14 cellular contexts compared by ENCODE assay signal in genomic region chr15:70154440-70155347, GRCh38. TPM values are rescaled to one million over a fixed set of nuclear protein-coding genes. Genes with fewer than 3 reads are reported as not detected.
DNase-seq lines count a peak whose midpoint lies in the region; ATAC-seq and TF ChIP-seq lines count a peak whose summit lies in the region.
"Had no signal": no experiment of that assay in that cellular context is flagged by ENCODE, and none has a peak within 500 bp of the region (broad histone marks: within the 10 kb centered on the region; RNA-seq: fewer than 3 reads in every experiment).

No MANE protein-coding gene starts in this region.

- H3K23ac ChIP-seq in mesenchymal stem cell (ENCODE audit: low read length in 2 of 2): peak overlapping the region in 1 of 2 experiments; percentile 44

- no peaks in the 10 kb centered on the region for H3K36me3 ChIP-seq in RWPE2 (ENCODE audit: low read depth)
- H3K36me3 ChIP-seq in mesenchymal stem cell (ENCODE audit: control insufficient read depth in 1 of 2, insufficient read depth in 2 of 2, low read depth in 1 of 2, low read length in 2 of 2): no peaks in the 10 kb centered on the region
- no peaks in the 10 kb centered on the region for H3K36me3 ChIP-seq in upper lobe of right lung

- peak overlapping the region; percentile 15 for H2BK15ac ChIP-seq in mesenchymal stem cell (ENCODE audit: low read depth, poor library complexity, severe bottlenecking)

- no peak overlapping the region for H2BK5ac ChIP-seq in mesenchymal stem cell (ENCODE audit: low read depth, low read length, poor library complexity, severe bottlenecking)

- H3K4me2 ChIP-seq in mesenchymal stem cell (ENCODE audit: low read length, poor library complexity, severe bottlenecking): peak overlapping the region; percentile 4

- no peak overlapping the region for H3K27ac ChIP-seq in RWPE2 (ENCODE audit: poor library complexity, severe bottlenecking)
- H3K27ac ChIP-seq in mesenchymal stem cell (ENCODE audit: low read length, poor library complexity, severe bottlenecking): no peak overlapping the region
- H3K27ac ChIP-seq in upper lobe of right lung: peak overlapping the region; percentile 47

- TF ChIP-seq CTCF in RWPE2 (IDR thresholded peaks at IDR 0.05; ENCODE audit: poor library complexity, severe bottlenecking) (no peak), fibroblast of pulmonary artery (IDR thresholded peaks at IDR 0.05; ENCODE audit: low read length, missing control alignments) (no peak), upper lobe of right lung (IDR thresholded peaks at IDR 0.05) (no peak)

- peak overlapping the region in 1 of 2 experiments; percentile 61 for H3K14ac ChIP-seq in mesenchymal stem cell (ENCODE audit: low read length in 2 of 2)

- intact Hi-C loops in upper lobe of right lung (cut with DNase I): no loop called here

- no peak overlapping the region for H3K9ac ChIP-seq in mesenchymal stem cell (ENCODE audit: low read length)

- H4K8ac ChIP-seq in mesenchymal stem cell (ENCODE audit: low read length): peak overlapping the region; percentile 73

- H3K4me3 ChIP-seq in RWPE2 (ENCODE audit: severe bottlenecking): no peak overlapping the region
- no peak overlapping the region for H3K4me3 ChIP-seq in fibroblast of pulmonary artery (replicated peaks; ENCODE audit: low read depth, low read length)
- H3K4me3 ChIP-seq in mesenchymal stem cell (ENCODE audit: insufficient read depth in 1 of 2, low read depth in 1 of 2, low read length in 2 of 2): no peak overlapping the region
- no peak overlapping the region for H3K4me3 ChIP-seq in upper lobe of right lung

- DNase-seq in RWPE2 (ENCODE audit: low spot score) (peak; percentile 59), fibroblast of pulmonary artery (ENCODE audit: low read depth) (peak; percentile 93), mesenchymal stem cell (peak; percentile 97), upper lobe of right lung (peak; percentile 32), NCI-H1930 (lab: John Stamatoyannopoulos, UW) (no peak)
- DNase-seq: activated CD4-positive, alpha-beta memory T cell treated with anti-CD3 and anti-CD28 coated beads for 36 hours; amniotic stem cell; GOT3; MM.1S; NCI-H524 treated with DMSO at 0.1 percent for 48 hours; T-cell had no signal

- peak overlapping the region; percentile 64 to 94 for H3K4ac ChIP-seq in mesenchymal stem cell (ENCODE audit: low read depth in 1 of 2, low read length in 2 of 2)

- H3K79me1 ChIP-seq in mesenchymal stem cell (replicated peaks; ENCODE audit: low read length, poor library complexity, severe bottlenecking): no peaks in the 10 kb centered on the region

- peak overlapping the region; percentile 85 to 97 for H2BK12ac ChIP-seq in mesenchymal stem cell (ENCODE audit: low read length in 2 of 2)

- no peak overlapping the region for H2AFZ ChIP-seq in mesenchymal stem cell (ENCODE audit: low read depth, low read length)

- H3K9me3 ChIP-seq in RWPE2 (ENCODE audit: severe bottlenecking) (no peaks in the 10 kb centered on the region), mesenchymal stem cell (ENCODE audit: control insufficient read depth, low read length) (no peaks in the 10 kb centered on the region), upper lobe of right lung (no peaks in the 10 kb centered on the region)

- WGBS in mesenchymal stem cell: 13% methylated on average over 21 of the region's 21 CpGs

- no peak for ATAC-seq in RWPE2 (ENCODE audit: low read depth)
- ATAC-seq in upper lobe of right lung: peak; percentile 27
- ATAC-seq in GM21526 (IDR thresholded peaks at IDR 0.05; ENCODE audit: low FRiP score, unreplicated experiment): no peak
- no peak for ATAC-seq in GM21737 (IDR thresholded peaks at IDR 0.05; ENCODE audit: unreplicated experiment)
- ATAC-seq: stimulated activated effector memory CD8-positive, alpha-beta T cell treated with anti-CD3 and anti-CD28 coated beads, Interleukin-12 subunit alpha, Interleukin-12 subunit beta, amount 100 ng/mL, for 72 hours; T-cell had no signal

- H3K18ac ChIP-seq in mesenchymal stem cell (ENCODE audit: low read depth in 1 of 2, low read length in 2 of 2): peak overlapping the region; percentile 89 to 98

- H3K4me1 ChIP-seq in RWPE2 (ENCODE audit: insufficient read depth, poor library complexity, severe bottlenecking) (no peaks in the 10 kb centered on the region), mesenchymal stem cell (ENCODE audit: control insufficient read depth, insufficient read depth, low read depth, low read length) (peaks cover 23% of the 10 kb centered on the region), upper lobe of right lung (peaks cover 39% of the 10 kb centered on the region)

- H4K91ac ChIP-seq in mesenchymal stem cell (ENCODE audit: low read length): peak overlapping the region; percentile 92

- H3K27me3 ChIP-seq in RWPE2 (ENCODE audit: insufficient read depth, poor library complexity, severe bottlenecking): no peaks in the 10 kb centered on the region
- H3K27me3 ChIP-seq in mesenchymal stem cell (ENCODE audit: control insufficient read depth in 1 of 2, insufficient read depth in 1 of 2, low read length in 2 of 2): peaks cover 7 to 26% of the 10 kb centered on the region in 2 experiments
- H3K27me3 ChIP-seq in upper lobe of right lung: no peaks in the 10 kb centered on the region

- no peak overlapping the region for H2AK5ac ChIP-seq in mesenchymal stem cell (ENCODE audit: low read length, severe bottlenecking)

- peak overlapping the region; percentile 55 for H2BK120ac ChIP-seq in mesenchymal stem cell (ENCODE audit: low read depth, low read length)

RNA-seq across cellular contexts. Expression of gene TLE3, which starts 57.0 kb away (rescaled TPM):
- polyA plus RNA-seq in mesenchymal stem cell (2013, experiment 1 of 2): 42.9 TPM
- 39.2 TPM for polyA plus RNA-seq in mesenchymal stem cell (2013, experiment 2 of 2)
- total RNA-seq in upper lobe of right lung: 58.8 TPM

Comparison
In these comparisons a context has a peak if more than half of its experiments do, and no peak if none do; other contexts are left out.
1. DNase-seq: peak in RWPE2 (single experiment), fibroblast of pulmonary artery (single experiment), mesenchymal stem cell (single experiment) and upper lobe of right lung (single experiment); none in NCI-H1930 (0 of 2).